Comparison of ENCODE assay signal across 14 cellular contexts in genomic region chr14:96086032-96086431, GRCh38. TPM values are rescaled to one million over a fixed set of nuclear protein-coding genes. Genes with fewer than 3 reads are reported as not detected.
DNase-seq lines count a peak whose midpoint lies in the region; ATAC-seq and TF ChIP-seq lines count a peak whose summit lies in the region.
"Had no signal": no experiment of that assay in that cellular context is flagged by ENCODE, and none has a peak within 500 bp of the region (broad histone marks: within the 10 kb centered on the region; RNA-seq: fewer than 3 reads in every experiment).

No MANE protein-coding gene starts in this region.

- H3K36me3 ChIP-seq in kidney epithelial cell (ENCODE audit: control insufficient read depth, insufficient read depth, low read length): no peaks in the 10 kb centered on the region

- H3K27ac ChIP-seq in AG04450 (ENCODE audit: low read depth, low read length): no peak overlapping the region
- H3K27ac ChIP-seq: parathyroid adenoma had no signal

- no peaks in the 10 kb centered on the region for H3K36me3 Mint-ChIP-seq in MCF 10A (ENCODE audit: insufficient read depth, unreplicated experiment)

- H3K4me3 ChIP-seq in AG04450 (ENCODE audit: low read depth, low read length) (no peak overlapping the region), kidney epithelial cell (ENCODE audit: low read depth, low read length) (no peak overlapping the region)
- H3K4me3 ChIP-seq: K562 had no signal

- no peaks in the 10 kb centered on the region for H3K9me3 ChIP-seq in AG04450 (ENCODE audit: control insufficient read depth, insufficient read depth, low read length)

- H3K27me3 ChIP-seq in AG04450 (ENCODE audit: control insufficient read depth, insufficient read depth, low read length) (no peaks in the 10 kb centered on the region), kidney epithelial cell (ENCODE audit: control insufficient read depth, insufficient read depth, low read length) (no peaks in the 10 kb centered on the region)

- POLR2A ChIA-PET in AG04450 (lab: Yijun Ruan, JAX) (interaction anchor here (1.0 kb wide), 1 partner anchor 9 kb away, joined by 4 read pairs; no protein-coding TSS in a partner anchor), MCF 10A (lab: Yijun Ruan, JAX) (interaction anchor here (0.9 to 2.0 kb wide), 7 partner anchors 8 to 552 kb away, joined by 3 to 13 read pairs (median 5); no protein-coding TSS in a partner anchor)

- peak overlapping the region; percentile 22 for H3K4me3 Mint-ChIP-seq in MCF 10A (ENCODE audit: unreplicated experiment)
- H3K4me3 Mint-ChIP-seq: B cell had no signal

- CTCF ChIA-PET in AG04450 (lab: Charles Lee) (interaction anchor here (0.6 to 1.7 kb wide), 2 partner anchors 9 to 15 kb away, joined by 5 to 6 read pairs; no protein-coding TSS in a partner anchor), MCF 10A (lab: Yijun Ruan, JAX) (interaction anchor here (0.7 to 1.5 kb wide), 9 partner anchors 8 to 504 kb away, joined by 3 to 7 read pairs (median 4); no protein-coding TSS in a partner anchor)

- TSS peak; percentile 89 for BruUV-seq in MCF 10A (replicated peaks; lab: Mats Ljungman, UMichigan)

- H3K4me1 Mint-ChIP-seq in MCF 10A (ENCODE audit: insufficient read depth, unreplicated experiment): peaks cover 38% of the 10 kb centered on the region
- H3K4me1 Mint-ChIP-seq: B cell had no signal

- TF ChIP-seq CTCF in AG04450 (IDR thresholded peaks at IDR 0.05; ENCODE audit: low read depth, low read length): no peak
- no peak for TF ChIP-seq CTCF in MCF 10A (IDR thresholded peaks at IDR 0.05; ENCODE audit: unreplicated experiment)
- no peak for TF ChIP-seq CTCF in kidney epithelial cell (IDR thresholded peaks at IDR 0.05; ENCODE audit: insufficient read depth, low read length, poor library complexity, severe bottlenecking)

- ATAC-seq in left ventricle myocardium superior (no peak), GM21390 (IDR thresholded peaks at IDR 0.05; ENCODE audit: unreplicated experiment) (no peak)
- ATAC-seq: K562 had no signal

- H3K27me3 Mint-ChIP-seq in MCF 10A (ENCODE audit: insufficient read depth, unreplicated experiment): no peaks in the 10 kb centered on the region

- DNase-seq in AG04450 (ENCODE audit: low read depth, low spot score) (peak; percentile 34), HT1080 (ENCODE audit: low read depth) (peak; percentile 75), MCF 10A (ENCODE audit: unreplicated experiment) (peak; percentile 84), kidney epithelial cell (ENCODE audit: low read depth) (peak; percentile 77), left ventricle myocardium superior (no peak), amygdala (lab: John Stamatoyannopoulos, UW) (no peak), hippocampal formation (lab: John Stamatoyannopoulos, UW) (no peak)
- DNase-seq: activated T-cell treated with anti-CD3 and anti-CD28 coated beads, Interleukin-2, amount 50 U/mL, for 1 hour; H7; NCI-H2171 had no signal

- peak overlapping the region; percentile 92 for H3K27ac Mint-ChIP-seq in MCF 10A (ENCODE audit: low read depth, unreplicated experiment)
- H3K27ac Mint-ChIP-seq: B cell had no signal

- intact Hi-C loops in MCF 10A (cut with micrococcal nuclease): no loop called here
- intact Hi-C loops in left ventricle myocardium superior (cut with micrococcal nuclease): no loop called here

- H3K9me3 Mint-ChIP-seq in MCF 10A (ENCODE audit: unreplicated experiment): no peaks in the 10 kb centered on the region

RNA-seq across cellular contexts. Expression of gene C14orf132, which starts 46.9 kb away (rescaled TPM):
- polyA plus RNA-seq in AG04450 (2011; rRNA removed): 42.0 and 47.7 TPM in 2 replicates
- 37.8 and 41.0 TPM in 2 replicates for polyA minus RNA-seq in AG04450 (2011; rRNA and poly(A)+ RNA removed)
- total RNA-seq in HT1080 (2014; rRNA removed; shearing (Covaris generic)): 5.0 and 5.9 TPM in 2 replicates
- polyA plus RNA-seq in HT1080 (2015; cell fraction: cytosol; rRNA removed): 6.1 and 7.5 TPM in 2 replicates
- polyA plus RNA-seq in HT1080 (2015; cell fraction: nucleus; rRNA removed): 10.9 and 11.3 TPM in 2 replicates
- not detected in 2 replicates for total RNA-seq in MCF 10A (2022)
- 5.6 and 8.4 TPM in 2 replicates for total RNA-seq in kidney epithelial cell
- total RNA-seq in left ventricle myocardium superior: 2.4 TPM
- total RNA-seq: K562 had no signal
- polyA plus RNA-seq: K562 had no signal

Comparison
In these comparisons a context has a peak if more than half of its experiments do, and no peak if none do; other contexts are left out.
1. DNase-seq: peak in AG04450 (single experiment), HT1080 (single experiment), MCF 10A (single experiment) and kidney epithelial cell (single experiment); none in left ventricle myocardium superior (single experiment), amygdala (0 of 56) and hippocampal formation (0 of 2).